In genomic region chr10:84842593-84842992, GRCh38 we compare ENCODE assay signal across 1 cellular context.
TF ChIP-seq lines count a peak whose summit lies in the region.

No MANE protein-coding gene starts in this region.

TF ChIP-seq in SK-N-SH, 30 proteins besides CTCF, POLR2A, EP300 and RAD21 (continued from another document):
- TF ChIP-seq USF1 (IDR thresholded peaks at IDR 0.05; ENCODE audit: borderline replicate concordance, low read depth), result no peak
- no peak for TF ChIP-seq MEF2A (IDR thresholded peaks at IDR 0.05; ENCODE audit: borderline replicate concordance, low read depth)
- no peak for TF ChIP-seq RXRA (IDR thresholded peaks at IDR 0.05; ENCODE audit: borderline replicate concordance, low read depth)
- no peak for TF ChIP-seq POLR2AphosphoS5 (IDR thresholded peaks at IDR 0.05; ENCODE audit: low read depth, low read length)
TF ChIP-seq in SK-N-SH: peak in this region for 0.
